9 cellular contexts compared by ENCODE assay signal in the genomic region with DNA sequence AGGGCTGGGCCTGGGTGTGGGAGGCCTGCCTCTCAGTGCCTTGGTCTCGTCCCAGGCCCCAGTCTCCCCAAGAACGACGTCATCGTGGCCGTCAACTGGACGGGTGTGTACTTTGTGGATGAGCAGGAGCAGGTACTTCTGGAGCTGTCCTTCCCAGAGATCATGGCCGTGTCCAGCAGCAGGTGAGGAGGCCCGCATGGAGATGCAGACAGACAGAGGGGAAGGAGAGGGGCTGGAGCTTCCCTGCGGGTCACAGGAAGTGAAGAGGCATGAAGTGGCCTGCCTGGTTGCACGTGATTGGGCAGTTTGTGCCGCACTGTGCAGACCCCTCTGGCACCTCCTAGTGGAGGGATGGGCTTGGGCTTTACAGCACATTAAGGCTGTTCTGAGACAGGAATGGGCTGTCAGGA.
DNase-seq lines count a peak whose midpoint lies in the region; TF ChIP-seq lines count a peak whose summit lies in the region.
"Had no signal": no experiment of that assay in that cellular context is flagged by ENCODE, and none has a peak within 500 bp of the region (broad histone marks: within the 10 kb centered on the region; RNA-seq: fewer than 3 reads in every experiment).

No MANE protein-coding gene starts in this region.

- H3K36me3 Mint-ChIP-seq in brain: no peaks in the 10 kb centered on the region

- no peaks in the 10 kb centered on the region for H3K4me1 ChIP-seq in prostate gland (replicated peaks)
- no peaks in the 10 kb centered on the region for H3K4me1 ChIP-seq in right atrium auricular region

- TF ChIP-seq CTCF in brain (conservative IDR thresholded peaks at IDR 0.05): peak; percentile 12 to 26
- no peak for TF ChIP-seq CTCF in prostate gland (IDR thresholded peaks at IDR 0.05)
- TF ChIP-seq CTCF in right atrium auricular region (IDR thresholded peaks at IDR 0.05): no peak

- H3K36me3 ChIP-seq in prostate gland: no peaks in the 10 kb centered on the region
- H3K36me3 ChIP-seq in right atrium auricular region: no peaks in the 10 kb centered on the region

- TF ChIP-seq POLR2A in prostate gland (IDR thresholded peaks at IDR 0.05): no peak

- H3K27me3 Mint-ChIP-seq in brain: no peaks in the 10 kb centered on the region

- H3K9me3 Mint-ChIP-seq in brain: no peaks in the 10 kb centered on the region

- intact Hi-C loops in posterior vena cava (cut with DNase I): loop anchor here (10.0 kb wide), 2 partner anchors 346 to 474 kb away; no protein-coding TSS in a partner anchor
- intact Hi-C loops in prostate gland (cut with DNase I): no loop called here

- H3K4me3 Mint-ChIP-seq in brain: no peak overlapping the region

- no peaks in the 10 kb centered on the region for H3K27me3 ChIP-seq in prostate gland (replicated peaks; ENCODE audit: insufficient read depth)
- H3K27me3 ChIP-seq in right atrium auricular region: no peaks in the 10 kb centered on the region
- H3K27me3 ChIP-seq: BLaER1 treated with 17β-estradiol and CSF1 and Interleukin-3, amounts not matched to agents 10 nM and 100 nM had no signal

- peaks cover 5% of the 10 kb centered on the region for H3K4me1 Mint-ChIP-seq in brain

- no peak overlapping the region for H3K27ac ChIP-seq in prostate gland
- no peak overlapping the region for H3K27ac ChIP-seq in right atrium auricular region
- H3K27ac ChIP-seq: BLaER1 treated with 17β-estradiol and CSF1 and Interleukin-3, amounts not matched to agents 10 nM and 100 nM had no signal

- 80% methylated on average over 11 of the region's 11 CpGs for WGBS in prostate gland

- DNase-seq in NCI-H1436 (lab: John Stamatoyannopoulos, UW) (peak; percentile 1), NCI-H1436 treated with DMSO at 0.1 percent for 48 hours (lab: John Stamatoyannopoulos, UW) (no peak), posterior vena cava (ENCODE audit: low spot score) (peak; percentile 52), C1 segment of cervical spinal cord (lab: John Stamatoyannopoulos, UW) (no peak), prostate gland (ENCODE audit: low spot score) (no peak), right atrium auricular region (ENCODE audit: low spot score) (no peak)
- peak; percentile 25 for DNase-seq in Jurkat, Clone E6-1 (ENCODE audit: low read depth, low spot score)

- H3K4me3 ChIP-seq in Jurkat, Clone E6-1 (ENCODE audit: low read length): no peak overlapping the region
- H3K4me3 ChIP-seq in prostate gland: no peak overlapping the region
- H3K4me3 ChIP-seq in right atrium auricular region: no peak overlapping the region
- H3K4me3 ChIP-seq: BLaER1 treated with 17β-estradiol and CSF1 and Interleukin-3, amounts not matched to agents 10 nM and 100 nM had no signal

- H3K27ac Mint-ChIP-seq in brain: peak overlapping the region in 1 of 5 experiments; percentile 22

- H3K9me3 ChIP-seq in prostate gland (no peaks in the 10 kb centered on the region), right atrium auricular region (no peaks in the 10 kb centered on the region)
- H3K9me3 ChIP-seq: BLaER1 treated with 17β-estradiol and CSF1 and Interleukin-3, amounts not matched to agents 10 nM and 100 nM had no signal

Comparison
In these comparisons a context has a peak if more than half of its experiments do, and no peak if none do; other contexts are left out.
1. DNase-seq: peak in NCI-H1436 (single experiment), Jurkat, Clone E6-1 (single experiment) and posterior vena cava (single experiment); none in NCI-H1436 treated with DMSO at 0.1 percent for 48 hours (single experiment), C1 segment of cervical spinal cord (0 of 14), prostate gland (single experiment) and right atrium auricular region (single experiment).
2. CTCF ChIP-seq: peak in brain (2 of 2); none in prostate gland (0 of 4) and right atrium auricular region (0 of 2).